In the genomic region with DNA sequence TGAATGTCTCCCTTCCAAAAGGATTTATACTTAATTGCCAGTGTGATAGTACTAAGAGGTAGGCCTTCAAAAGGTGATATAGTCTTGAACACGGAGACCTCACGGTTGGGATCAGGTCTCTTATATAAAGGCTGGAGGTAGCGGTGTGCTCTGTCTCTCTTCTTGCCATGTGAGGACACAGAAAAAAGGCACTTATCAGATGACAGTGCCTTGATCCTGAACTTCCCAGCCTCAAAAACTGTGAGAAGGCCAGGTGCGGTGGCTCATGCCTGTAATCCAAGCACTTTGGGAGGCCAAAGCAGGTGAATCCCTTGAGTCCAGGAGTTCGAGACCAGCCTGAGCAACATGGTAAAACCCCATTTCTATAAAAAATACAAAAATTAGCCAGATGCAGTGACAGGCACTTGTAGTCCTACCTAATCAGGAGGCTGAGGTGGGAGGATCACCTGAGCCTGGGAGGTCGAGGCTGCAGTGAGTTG, we compare ENCODE assay signal across 1 cellular context.
TF ChIP-seq lines count a peak whose summit lies in the region.

No MANE protein-coding gene starts in this region.

TF ChIP-seq in K562, 482 proteins besides CTCF, POLR2A, EP300 and RAD21 (continued from another document and continues in another):
- TF ChIP-seq, protein P1, sequence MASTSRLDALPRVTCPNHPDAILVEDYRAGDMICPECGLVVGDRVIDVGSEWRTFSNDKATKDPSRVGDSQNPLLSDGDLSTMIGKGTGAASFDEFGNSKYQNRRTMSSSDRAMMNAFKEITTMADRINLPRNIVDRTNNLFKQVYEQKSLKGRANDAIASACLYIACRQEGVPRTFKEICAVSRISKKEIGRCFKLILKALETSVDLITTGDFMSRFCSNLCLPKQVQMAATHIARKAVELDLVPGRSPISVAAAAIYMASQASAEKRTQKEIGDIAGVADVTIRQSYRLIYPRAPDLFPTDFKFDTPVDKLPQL (IDR thresholded peaks at IDR 0.05; ENCODE audit: extremely low read depth, insufficient read length) = no peak
- TF ChIP-seq ZNF232 (CRISPR knock-in tag; IDR thresholded peaks at IDR 0.05) (0 out of 2 replicates have a peak, but pooled peaks have one; percentile 21), HNRNPLL (IDR thresholded peaks at IDR 0.05; ENCODE audit: low read depth, low read length, poor library complexity, severe bottlenecking) (no peak), TRIM28 (IDR thresholded peaks at IDR 0.05) (no peak), ZNF551 (CRISPR knock-in tag; IDR thresholded peaks at IDR 0.05) (no peak), ZNF444 (CRISPR knock-in tag; IDR thresholded peaks at IDR 0.05) (no peak), FOXJ3 (CRISPR knock-in tag; IDR thresholded peaks at IDR 0.05) (no peak), NBN (IDR thresholded peaks at IDR 0.05; ENCODE audit: low read depth) (no peak), SAFB (IDR thresholded peaks at IDR 0.05; ENCODE audit: borderline replicate concordance, low read depth, low read length) (no peak), FOXK2 (conservative IDR thresholded peaks at IDR 0.05 in 1 of 2, IDR thresholded peaks at IDR 0.05 in 1 of 2; ENCODE audit: low read depth in 2 of 2) (no peak), PPARD (CRISPR knock-in tag; IDR thresholded peaks at IDR 0.05) (no peak), ZNF263 (CRISPR knock-in tag; IDR thresholded peaks at IDR 0.05; ENCODE audit: borderline replicate concordance) (no peak), ZNF717 (CRISPR knock-in tag; IDR thresholded peaks at IDR 0.05) (no peak), SRSF7 (optimal IDR thresholded peaks at IDR 0.05; ENCODE audit: low read depth, low read length) (no peak), NCOA6 (IDR thresholded peaks at IDR 0.05) (no peak), POLR2AphosphoS5 (IDR thresholded peaks at IDR 0.05; ENCODE audit: control insufficient read depth, insufficient read depth, low read depth, low read length) (no peak), KDM2B (CRISPR knock-in tag; IDR thresholded peaks at IDR 0.05) (no peak), TCFL5 (CRISPR knock-in tag; conservative IDR thresholded peaks at IDR 0.05) (no peak), HLTF (IDR thresholded peaks at IDR 0.05) (no peak), HDAC3 (IDR thresholded peaks at IDR 0.05; ENCODE audit: borderline replicate concordance, partially characterized antibody) (no peak), ZNF175 (CRISPR knock-in tag; IDR thresholded peaks at IDR 0.05; ENCODE audit: low read depth) (no peak), ZNF143 (CRISPR knock-in tag; IDR thresholded peaks at IDR 0.05) (no peak)
- TF ChIP-seq, protein P2, sequence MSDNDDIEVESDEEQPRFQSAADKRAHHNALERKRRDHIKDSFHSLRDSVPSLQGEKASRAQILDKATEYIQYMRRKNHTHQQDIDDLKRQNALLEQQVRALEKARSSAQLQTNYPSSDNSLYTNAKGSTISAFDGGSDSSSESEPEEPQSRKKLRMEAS (CRISPR knock-in tag; IDR thresholded peaks at IDR 0.05) = peak; percentile 43; the same call in 1 of the 2 replicates
- TF ChIP-seq, protein P3, sequence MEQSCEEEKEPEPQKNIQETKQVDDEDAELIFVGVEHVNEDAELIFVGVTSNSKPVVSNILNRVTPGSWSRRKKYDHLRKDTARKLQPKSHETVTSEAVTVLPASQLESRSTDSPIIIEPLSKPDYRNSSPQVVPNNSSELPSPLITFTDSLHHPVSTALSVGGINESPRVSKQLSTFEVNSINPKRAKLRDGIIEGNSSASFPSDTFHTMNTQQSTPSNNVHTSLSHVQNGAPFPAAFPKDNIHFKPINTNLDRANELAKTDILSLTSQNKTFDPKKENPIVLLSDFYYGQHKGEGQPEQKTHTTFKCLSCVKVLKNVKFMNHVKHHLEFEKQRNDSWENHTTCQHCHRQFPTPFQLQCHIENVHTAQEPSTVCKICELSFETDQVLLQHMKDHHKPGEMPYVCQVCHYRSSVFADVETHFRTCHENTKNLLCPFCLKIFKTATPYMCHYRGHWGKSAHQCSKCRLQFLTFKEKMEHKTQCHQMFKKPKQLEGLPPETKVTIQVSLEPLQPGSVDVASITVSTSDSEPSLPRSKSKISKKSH (CRISPR knock-in tag; IDR thresholded peaks at IDR 0.05) = no peak
- TF ChIP-seq, protein P4, sequence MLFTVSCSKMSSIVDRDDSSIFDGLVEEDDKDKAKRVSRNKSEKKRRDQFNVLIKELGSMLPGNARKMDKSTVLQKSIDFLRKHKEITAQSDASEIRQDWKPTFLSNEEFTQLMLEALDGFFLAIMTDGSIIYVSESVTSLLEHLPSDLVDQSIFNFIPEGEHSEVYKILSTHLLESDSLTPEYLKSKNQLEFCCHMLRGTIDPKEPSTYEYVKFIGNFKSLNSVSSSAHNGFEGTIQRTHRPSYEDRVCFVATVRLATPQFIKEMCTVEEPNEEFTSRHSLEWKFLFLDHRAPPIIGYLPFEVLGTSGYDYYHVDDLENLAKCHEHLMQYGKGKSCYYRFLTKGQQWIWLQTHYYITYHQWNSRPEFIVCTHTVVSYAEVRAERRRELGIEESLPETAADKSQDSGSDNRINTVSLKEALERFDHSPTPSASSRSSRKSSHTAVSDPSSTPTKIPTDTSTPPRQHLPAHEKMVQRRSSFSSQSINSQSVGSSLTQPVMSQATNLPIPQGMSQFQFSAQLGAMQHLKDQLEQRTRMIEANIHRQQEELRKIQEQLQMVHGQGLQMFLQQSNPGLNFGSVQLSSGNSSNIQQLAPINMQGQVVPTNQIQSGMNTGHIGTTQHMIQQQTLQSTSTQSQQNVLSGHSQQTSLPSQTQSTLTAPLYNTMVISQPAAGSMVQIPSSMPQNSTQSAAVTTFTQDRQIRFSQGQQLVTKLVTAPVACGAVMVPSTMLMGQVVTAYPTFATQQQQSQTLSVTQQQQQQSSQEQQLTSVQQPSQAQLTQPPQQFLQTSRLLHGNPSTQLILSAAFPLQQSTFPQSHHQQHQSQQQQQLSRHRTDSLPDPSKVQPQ (CRISPR knock-in tag; IDR thresholded peaks at IDR 0.05; ENCODE audit: borderline replicate concordance) = no peak
- TF ChIP-seq, protein P5, sequence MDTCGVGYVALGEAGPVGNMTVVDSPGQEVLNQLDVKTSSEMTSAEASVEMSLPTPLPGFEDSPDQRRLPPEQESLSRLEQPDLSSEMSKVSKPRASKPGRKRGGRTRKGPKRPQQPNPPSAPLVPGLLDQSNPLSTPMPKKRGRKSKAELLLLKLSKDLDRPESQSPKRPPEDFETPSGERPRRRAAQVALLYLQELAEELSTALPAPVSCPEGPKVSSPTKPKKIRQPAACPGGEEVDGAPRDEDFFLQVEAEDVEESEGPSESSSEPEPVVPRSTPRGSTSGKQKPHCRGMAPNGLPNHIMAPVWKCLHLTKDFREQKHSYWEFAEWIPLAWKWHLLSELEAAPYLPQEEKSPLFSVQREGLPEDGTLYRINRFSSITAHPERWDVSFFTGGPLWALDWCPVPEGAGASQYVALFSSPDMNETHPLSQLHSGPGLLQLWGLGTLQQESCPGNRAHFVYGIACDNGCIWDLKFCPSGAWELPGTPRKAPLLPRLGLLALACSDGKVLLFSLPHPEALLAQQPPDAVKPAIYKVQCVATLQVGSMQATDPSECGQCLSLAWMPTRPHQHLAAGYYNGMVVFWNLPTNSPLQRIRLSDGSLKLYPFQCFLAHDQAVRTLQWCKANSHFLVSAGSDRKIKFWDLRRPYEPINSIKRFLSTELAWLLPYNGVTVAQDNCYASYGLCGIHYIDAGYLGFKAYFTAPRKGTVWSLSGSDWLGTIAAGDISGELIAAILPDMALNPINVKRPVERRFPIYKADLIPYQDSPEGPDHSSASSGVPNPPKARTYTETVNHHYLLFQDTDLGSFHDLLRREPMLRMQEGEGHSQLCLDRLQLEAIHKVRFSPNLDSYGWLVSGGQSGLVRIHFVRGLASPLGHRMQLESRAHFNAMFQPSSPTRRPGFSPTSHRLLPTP (IDR thresholded peaks at IDR 0.05; ENCODE audit: borderline replicate concordance, extremely low read depth, insufficient read length) = no peak
- TF ChIP-seq, protein P6, sequence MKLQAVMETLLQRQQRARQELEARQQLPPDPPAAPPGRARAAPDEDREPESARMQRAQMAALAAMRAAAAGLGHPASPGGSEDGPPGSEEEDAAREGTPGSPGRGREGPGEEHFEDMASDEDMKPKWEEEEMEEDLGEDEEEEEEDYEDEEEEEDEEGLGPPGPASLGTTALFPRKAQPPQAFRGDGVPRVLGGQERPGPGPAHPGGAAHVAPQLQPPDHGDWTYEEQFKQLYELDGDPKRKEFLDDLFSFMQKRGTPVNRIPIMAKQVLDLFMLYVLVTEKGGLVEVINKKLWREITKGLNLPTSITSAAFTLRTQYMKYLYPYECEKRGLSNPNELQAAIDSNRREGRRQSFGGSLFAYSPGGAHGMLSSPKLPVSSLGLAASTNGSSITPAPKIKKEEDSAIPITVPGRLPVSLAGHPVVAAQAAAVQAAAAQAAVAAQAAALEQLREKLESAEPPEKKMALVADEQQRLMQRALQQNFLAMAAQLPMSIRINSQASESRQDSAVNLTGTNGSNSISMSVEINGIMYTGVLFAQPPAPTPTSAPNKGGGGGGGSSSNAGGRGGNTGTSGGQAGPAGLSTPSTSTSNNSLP (IDR thresholded peaks at IDR 0.05; ENCODE audit: borderline replicate concordance, low read depth, low read length) = no peak
- TF ChIP-seq, protein P7, sequence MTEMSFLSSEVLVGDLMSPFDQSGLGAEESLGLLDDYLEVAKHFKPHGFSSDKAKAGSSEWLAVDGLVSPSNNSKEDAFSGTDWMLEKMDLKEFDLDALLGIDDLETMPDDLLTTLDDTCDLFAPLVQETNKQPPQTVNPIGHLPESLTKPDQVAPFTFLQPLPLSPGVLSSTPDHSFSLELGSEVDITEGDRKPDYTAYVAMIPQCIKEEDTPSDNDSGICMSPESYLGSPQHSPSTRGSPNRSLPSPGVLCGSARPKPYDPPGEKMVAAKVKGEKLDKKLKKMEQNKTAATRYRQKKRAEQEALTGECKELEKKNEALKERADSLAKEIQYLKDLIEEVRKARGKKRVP (CRISPR knock-in tag; IDR thresholded peaks at IDR 0.05) = no peak
- TF ChIP-seq, protein P8, sequence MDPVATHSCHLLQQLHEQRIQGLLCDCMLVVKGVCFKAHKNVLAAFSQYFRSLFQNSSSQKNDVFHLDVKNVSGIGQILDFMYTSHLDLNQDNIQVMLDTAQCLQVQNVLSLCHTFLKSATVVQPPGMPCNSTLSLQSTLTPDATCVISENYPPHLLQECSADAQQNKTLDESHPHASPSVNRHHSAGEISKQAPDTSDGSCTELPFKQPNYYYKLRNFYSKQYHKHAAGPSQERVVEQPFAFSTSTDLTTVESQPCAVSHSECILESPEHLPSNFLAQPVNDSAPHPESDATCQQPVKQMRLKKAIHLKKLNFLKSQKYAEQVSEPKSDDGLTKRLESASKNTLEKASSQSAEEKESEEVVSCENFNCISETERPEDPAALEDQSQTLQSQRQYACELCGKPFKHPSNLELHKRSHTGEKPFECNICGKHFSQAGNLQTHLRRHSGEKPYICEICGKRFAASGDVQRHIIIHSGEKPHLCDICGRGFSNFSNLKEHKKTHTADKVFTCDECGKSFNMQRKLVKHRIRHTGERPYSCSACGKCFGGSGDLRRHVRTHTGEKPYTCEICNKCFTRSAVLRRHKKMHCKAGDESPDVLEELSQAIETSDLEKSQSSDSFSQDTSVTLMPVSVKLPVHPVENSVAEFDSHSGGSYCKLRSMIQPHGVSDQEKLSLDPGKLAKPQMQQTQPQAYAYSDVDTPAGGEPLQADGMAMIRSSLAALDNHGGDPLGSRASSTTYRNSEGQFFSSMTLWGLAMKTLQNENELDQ (CRISPR knock-in tag; IDR thresholded peaks at IDR 0.05; ENCODE audit: borderline replicate concordance) = peak; percentile 83; the same call in 1 of the 2 replicates
- TF ChIP-seq, protein P9, sequence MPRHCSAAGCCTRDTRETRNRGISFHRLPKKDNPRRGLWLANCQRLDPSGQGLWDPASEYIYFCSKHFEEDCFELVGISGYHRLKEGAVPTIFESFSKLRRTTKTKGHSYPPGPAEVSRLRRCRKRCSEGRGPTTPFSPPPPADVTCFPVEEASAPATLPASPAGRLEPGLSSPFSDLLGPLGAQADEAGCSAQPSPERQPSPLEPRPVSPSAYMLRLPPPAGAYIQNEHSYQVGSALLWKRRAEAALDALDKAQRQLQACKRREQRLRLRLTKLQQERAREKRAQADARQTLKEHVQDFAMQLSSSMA (CRISPR knock-in tag; IDR thresholded peaks at IDR 0.05) = no peak
- TF ChIP-seq, protein P10, sequence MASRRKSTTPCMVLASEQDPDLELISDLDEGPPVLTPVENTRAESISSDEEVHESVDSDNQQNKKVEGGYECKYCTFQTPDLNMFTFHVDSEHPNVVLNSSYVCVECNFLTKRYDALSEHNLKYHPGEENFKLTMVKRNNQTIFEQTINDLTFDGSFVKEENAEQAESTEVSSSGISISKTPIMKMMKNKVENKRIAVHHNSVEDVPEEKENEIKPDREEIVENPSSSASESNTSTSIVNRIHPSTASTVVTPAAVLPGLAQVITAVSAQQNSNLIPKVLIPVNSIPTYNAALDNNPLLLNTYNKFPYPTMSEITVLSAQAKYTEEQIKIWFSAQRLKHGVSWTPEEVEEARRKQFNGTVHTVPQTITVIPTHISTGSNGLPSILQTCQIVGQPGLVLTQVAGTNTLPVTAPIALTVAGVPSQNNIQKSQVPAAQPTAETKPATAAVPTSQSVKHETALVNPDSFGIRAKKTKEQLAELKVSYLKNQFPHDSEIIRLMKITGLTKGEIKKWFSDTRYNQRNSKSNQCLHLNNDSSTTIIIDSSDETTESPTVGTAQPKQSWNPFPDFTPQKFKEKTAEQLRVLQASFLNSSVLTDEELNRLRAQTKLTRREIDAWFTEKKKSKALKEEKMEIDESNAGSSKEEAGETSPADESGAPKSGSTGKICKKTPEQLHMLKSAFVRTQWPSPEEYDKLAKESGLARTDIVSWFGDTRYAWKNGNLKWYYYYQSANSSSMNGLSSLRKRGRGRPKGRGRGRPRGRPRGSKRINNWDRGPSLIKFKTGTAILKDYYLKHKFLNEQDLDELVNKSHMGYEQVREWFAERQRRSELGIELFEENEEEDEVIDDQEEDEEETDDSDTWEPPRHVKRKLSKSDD (conservative IDR thresholded peaks at IDR 0.05; ENCODE audit: low read length) = no peak
- TF ChIP-seq, protein P11, sequence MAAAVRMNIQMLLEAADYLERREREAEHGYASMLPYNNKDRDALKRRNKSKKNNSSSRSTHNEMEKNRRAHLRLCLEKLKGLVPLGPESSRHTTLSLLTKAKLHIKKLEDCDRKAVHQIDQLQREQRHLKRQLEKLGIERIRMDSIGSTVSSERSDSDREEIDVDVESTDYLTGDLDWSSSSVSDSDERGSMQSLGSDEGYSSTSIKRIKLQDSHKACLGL (CRISPR knock-in tag; IDR thresholded peaks at IDR 0.05; ENCODE audit: borderline replicate concordance, poor library complexity, severe bottlenecking) = no peak
- TF ChIP-seq, protein P12, sequence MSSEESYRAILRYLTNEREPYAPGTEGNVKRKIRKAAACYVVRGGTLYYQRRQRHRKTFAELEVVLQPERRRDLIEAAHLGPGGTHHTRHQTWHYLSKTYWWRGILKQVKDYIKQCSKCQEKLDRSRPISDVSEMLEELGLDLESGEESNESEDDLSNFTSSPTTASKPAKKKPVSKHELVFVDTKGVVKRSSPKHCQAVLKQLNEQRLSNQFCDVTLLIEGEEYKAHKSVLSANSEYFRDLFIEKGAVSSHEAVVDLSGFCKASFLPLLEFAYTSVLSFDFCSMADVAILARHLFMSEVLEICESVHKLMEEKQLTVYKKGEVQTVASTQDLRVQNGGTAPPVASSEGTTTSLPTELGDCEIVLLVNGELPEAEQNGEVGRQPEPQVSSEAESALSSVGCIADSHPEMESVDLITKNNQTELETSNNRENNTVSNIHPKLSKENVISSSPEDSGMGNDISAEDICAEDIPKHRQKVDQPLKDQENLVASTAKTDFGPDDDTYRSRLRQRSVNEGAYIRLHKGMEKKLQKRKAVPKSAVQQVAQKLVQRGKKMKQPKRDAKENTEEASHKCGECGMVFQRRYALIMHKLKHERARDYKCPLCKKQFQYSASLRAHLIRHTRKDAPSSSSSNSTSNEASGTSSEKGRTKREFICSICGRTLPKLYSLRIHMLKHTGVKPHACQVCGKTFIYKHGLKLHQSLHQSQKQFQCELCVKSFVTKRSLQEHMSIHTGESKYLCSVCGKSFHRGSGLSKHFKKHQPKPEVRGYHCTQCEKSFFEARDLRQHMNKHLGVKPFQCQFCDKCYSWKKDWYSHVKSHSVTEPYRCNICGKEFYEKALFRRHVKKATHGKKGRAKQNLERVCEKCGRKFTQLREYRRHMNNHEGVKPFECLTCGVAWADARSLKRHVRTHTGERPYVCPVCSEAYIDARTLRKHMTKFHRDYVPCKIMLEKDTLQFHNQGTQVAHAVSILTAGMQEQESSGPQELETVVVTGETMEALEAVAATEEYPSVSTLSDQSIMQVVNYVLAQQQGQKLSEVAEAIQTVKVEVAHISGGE (CRISPR knock-in tag; IDR thresholded peaks at IDR 0.05) = peak in 1 of 3 experiments; percentile 26; a peak in 1 of 6 replicates
